21 cellular contexts compared by ENCODE assay signal in genomic region chr1:39585933-39586332, GRCh38. TPM values are rescaled to one million over a fixed set of nuclear protein-coding genes. Genes with fewer than 3 reads are reported as not detected.
A peak's percentile ranks its signal among the peaks of the same experiment; 100 is the strongest.
DNase-seq lines count a peak whose midpoint lies in the region; ATAC-seq and TF ChIP-seq lines count a peak whose summit lies in the region.
"Had no signal": no experiment of that assay in that cellular context is flagged by ENCODE, and none has a peak within 500 bp of the region (broad histone marks: within the 10 kb centered on the region; RNA-seq: fewer than 3 reads in every experiment).

No MANE protein-coding gene starts in this region.

- H3K27me3 Mint-ChIP-seq in chondrocyte (ENCODE audit: low read depth), result peaks cover 1% of the 10 kb centered on the region

- H3K79me2 ChIP-seq in Karpas-422 (ENCODE audit: low read length), result no peaks in the 10 kb centered on the region

- DNase-seq in Karpas-422 (peak; percentile 24), chondrocyte (ENCODE audit: low spot score) (peak; percentile 18), upper lobe of right lung (peak; percentile 36), DMS79 treated with DMSO at 0.1 percent for 48 hours (lab: John Stamatoyannopoulos, UW) (no peak), superior temporal gyrus (ENCODE audit: extremely low spot score) (no peak)
- DNase-seq: 8988T; ACHN; BE2C; C1 segment of cervical spinal cord; CD4-positive, alpha-beta memory T cell; CD4-positive, CD25-positive, alpha-beta regulatory T cell; CD8-positive, alpha-beta memory T cell; COR-L47; DMS 273 treated with DMSO at 0.1 percent for 48 hours; DMS153; DMS53; DMS79; GF-D8 had no signal

- H3K9me3 Mint-ChIP-seq in chondrocyte (ENCODE audit: low read depth), result no peaks in the 10 kb centered on the region
- H3K9me3 Mint-ChIP-seq: CD14-positive monocyte; CD4-positive, alpha-beta memory T cell; CD8-positive, alpha-beta memory T cell had no signal

- no peaks in the 10 kb centered on the region for H4K20me1 ChIP-seq in Karpas-422 (ENCODE audit: insufficient read depth, low read depth, low read length)
- H4K20me1 ChIP-seq: BLaER1 had no signal

- TF ChIP-seq CTCF in chondrocyte (IDR thresholded peaks at IDR 0.05) (no peak), upper lobe of right lung (IDR thresholded peaks at IDR 0.05) (no peak)

- intact Hi-C loops in upper lobe of right lung (cut with DNase I), result no loop called here

- H2AFZ ChIP-seq in Karpas-422 (ENCODE audit: low read length), result no peak overlapping the region

- no peak for TF ChIP-seq POLR2A in GM18505 (IDR thresholded peaks at IDR 0.05; ENCODE audit: borderline replicate concordance, extremely low read depth, insufficient read depth, insufficient read length)

- H3K4me1 ChIP-seq in Karpas-422 (ENCODE audit: low read length) (no peaks in the 10 kb centered on the region), upper lobe of right lung (no peaks in the 10 kb centered on the region)
- H3K4me1 ChIP-seq: BE2C had no signal

- no peak overlapping the region for H3K9ac ChIP-seq in Karpas-422 (ENCODE audit: low read length)
- H3K9ac ChIP-seq: BLaER1 had no signal

- H3K27ac ChIP-seq in Karpas-422 (ENCODE audit: low read length), result no peak overlapping the region
- H3K27ac ChIP-seq in upper lobe of right lung, result no peak overlapping the region
- H3K27ac ChIP-seq: BLaER1 had no signal

- H3K9me3 ChIP-seq in Karpas-422 (ENCODE audit: low read length) (no peaks in the 10 kb centered on the region), upper lobe of right lung (no peaks in the 10 kb centered on the region)
- H3K9me3 ChIP-seq: BE2C, BLaER1 had no signal

- H3K27me3 ChIP-seq in Karpas-422 (ENCODE audit: low read length) (no peaks in the 10 kb centered on the region), upper lobe of right lung (no peaks in the 10 kb centered on the region)
- H3K27me3 ChIP-seq: BE2C, BLaER1 had no signal

- H3K4me3 ChIP-seq in Karpas-422 (ENCODE audit: low read length) (no peak overlapping the region), upper lobe of right lung (no peak overlapping the region)
- H3K4me3 ChIP-seq: BLaER1 had no signal

- H3K36me3 ChIP-seq in Karpas-422 (ENCODE audit: insufficient read depth, low read length) (no peaks in the 10 kb centered on the region), upper lobe of right lung (no peaks in the 10 kb centered on the region)
- H3K36me3 ChIP-seq: BE2C, BLaER1 had no signal

- H3K36me3 Mint-ChIP-seq in chondrocyte (ENCODE audit: low read depth), result no peaks in the 10 kb centered on the region
- H3K36me3 Mint-ChIP-seq: CD14-positive monocyte; CD4-positive, alpha-beta memory T cell; CD4-positive, CD25-positive, alpha-beta regulatory T cell; CD8-positive, alpha-beta memory T cell had no signal

- ATAC-seq in upper lobe of right lung, result no peak
- no peak for ATAC-seq in GM18505 (IDR thresholded peaks at IDR 0.05; ENCODE audit: unreplicated experiment)

- no peak overlapping the region for H3K4me2 ChIP-seq in Karpas-422 (ENCODE audit: low read depth, low read length, poor library complexity, severe bottlenecking)
- H3K4me2 ChIP-seq: BLaER1 had no signal

- no peak overlapping the region for H3K4me3 Mint-ChIP-seq in chondrocyte (ENCODE audit: unreplicated experiment)
- H3K4me3 Mint-ChIP-seq: CD14-positive monocyte; CD4-positive, alpha-beta memory T cell; CD4-positive, CD25-positive, alpha-beta regulatory T cell; CD8-positive, alpha-beta memory T cell had no signal

- no peak overlapping the region for H3K27ac Mint-ChIP-seq in chondrocyte (ENCODE audit: unreplicated experiment)
- H3K27ac Mint-ChIP-seq: CD14-positive monocyte; CD4-positive, alpha-beta memory T cell; CD4-positive, CD25-positive, alpha-beta regulatory T cell had no signal

- no peaks in the 10 kb centered on the region for H3K4me1 Mint-ChIP-seq in chondrocyte (ENCODE audit: low read depth)
- H3K4me1 Mint-ChIP-seq: CD14-positive monocyte; CD4-positive, alpha-beta memory T cell; CD8-positive, alpha-beta memory T cell had no signal

- no peaks in the 10 kb centered on the region for H3K9me2 ChIP-seq in Karpas-422 (replicated peaks; ENCODE audit: insufficient read depth, low read length)

RNA-seq across cellular contexts. Expression of gene PABPC4, which starts 9.3 kb away (rescaled TPM):
- total RNA-seq in Karpas-422 (2014; rRNA removed; shearing (Covaris generic); ENCODE audit: low replicate concordance), result 128 and 180 TPM in 2 replicates
- total RNA-seq in chondrocyte (240 to 256 TPM (median 243 TPM) in 3 replicates), upper lobe of right lung (199 TPM)

RNA-seq across cellular contexts. Expression of gene HEYL, which starts 53.5 kb away (rescaled TPM):
- not detected in 2 replicates for total RNA-seq in Karpas-422 (2014; rRNA removed; shearing (Covaris generic); ENCODE audit: low replicate concordance)
- total RNA-seq in chondrocyte (11.8 to 65.1 TPM (median 63.2 TPM) in 3 replicates), upper lobe of right lung (17.7 TPM)

Comparison
In these comparisons a context has a peak if more than half of its experiments do, and no peak if none do; other contexts are left out.
1. DNase-seq: peak in Karpas-422 (single experiment), chondrocyte (single experiment) and upper lobe of right lung (single experiment); none in DMS79 treated with DMSO at 0.1 percent for 48 hours (single experiment) and superior temporal gyrus (single experiment).
2. RNA of gene HEYL, which starts 53.5 kb away (total RNA-seq): 11.8 to 65.1 TPM in chondrocyte and 17.7 TPM in upper lobe of right lung (single experiment); not detected in Karpas-422; every median in the first group is over 10 times any median in the second.